Comparison of ENCODE assay signal across 1 cellular context in genomic region chr4:176189891-176190795, GRCh38.
TF ChIP-seq lines count a peak whose summit lies in the region.

No MANE protein-coding gene starts in this region.

TF ChIP-seq in H1, 55 proteins besides CTCF, POLR2A, EP300 and RAD21:
- no peak for TF ChIP-seq RXRA (IDR thresholded peaks at IDR 0.05; ENCODE audit: insufficient read depth, low read depth, low read length)
- no peak for TF ChIP-seq MAFK (IDR thresholded peaks at IDR 0.05; ENCODE audit: low read depth, low read length)
- no peak for TF ChIP-seq HDAC6 (IDR thresholded peaks at IDR 0.05; ENCODE audit: low read depth, low read length)
- no peak for TF ChIP-seq ATF2 (IDR thresholded peaks at IDR 0.05; ENCODE audit: low read length)
- TF ChIP-seq POLR2AphosphoS5 (IDR thresholded peaks at IDR 0.05; ENCODE audit: low read depth, low read length): no peak
- no peak for TF ChIP-seq BACH1 (IDR thresholded peaks at IDR 0.05; ENCODE audit: low read length)
- no peak for TF ChIP-seq E2F6 (IDR thresholded peaks at IDR 0.05)
- TF ChIP-seq ATF3 (IDR thresholded peaks at IDR 0.05; ENCODE audit: insufficient read depth, low read depth, low read length): no peak
- no peak for TF ChIP-seq GTF2F1 (IDR thresholded peaks at IDR 0.05; ENCODE audit: borderline replicate concordance, low read depth, low read length)
- TF ChIP-seq CREB1 (IDR thresholded peaks at IDR 0.05): no peak
- TF ChIP-seq ZNF274 (IDR thresholded peaks at IDR 0.05; ENCODE audit: borderline replicate concordance, extremely low read depth, low read length): no peak
- TF ChIP-seq USF2 (IDR thresholded peaks at IDR 0.05; ENCODE audit: low read length): no peak
- TF ChIP-seq SP4 (IDR thresholded peaks at IDR 0.05; ENCODE audit: low read length): no peak
